In the genomic region with DNA sequence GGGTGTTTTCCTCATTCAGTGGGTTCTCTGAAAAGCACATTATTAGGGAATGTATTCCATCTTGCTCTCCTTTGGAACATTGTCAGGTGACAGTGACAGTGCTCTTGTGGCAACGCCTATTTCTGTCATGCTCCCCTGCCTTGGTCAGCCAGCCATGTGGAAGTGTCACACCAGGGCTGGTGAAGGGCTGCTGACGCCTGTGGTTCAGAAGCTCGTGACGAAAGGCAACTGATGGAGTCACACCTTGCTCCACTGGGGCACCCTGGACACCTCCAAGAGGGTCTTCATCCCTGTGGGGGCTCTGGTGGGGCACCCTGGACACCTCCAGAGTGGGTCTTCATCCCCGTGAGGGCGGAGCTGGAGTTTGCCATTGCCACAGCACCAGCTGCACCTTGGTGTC, we compare ENCODE assay signal across 8 cellular contexts.
DNase-seq lines count a peak whose midpoint lies in the region; ATAC-seq and TF ChIP-seq lines count a peak whose summit lies in the region.

No MANE protein-coding gene starts in this region.

- H3K4me3 Mint-ChIP-seq in mesothelial cell of epicardium, result no peak overlapping the region

- no peak overlapping the region for H3K27ac Mint-ChIP-seq in mesothelial cell of epicardium

- H3K9me2 ChIP-seq in Karpas-422 (replicated peaks; ENCODE audit: insufficient read depth, low read length), result no peaks in the 10 kb centered on the region

- H3K36me3 ChIP-seq in Karpas-422 (ENCODE audit: insufficient read depth, low read length) (0 out of 2 replicates have a peak, but pooled peaks cover 1% of the 10 kb centered on the region), mucosa of rectum (ENCODE audit: control insufficient read depth in 2 of 2, insufficient read depth in 2 of 2, low read length in 2 of 2) (peaks cover 10 to 16% of the 10 kb centered on the region in 2 donors)

- H3K4me2 ChIP-seq in Karpas-422 (ENCODE audit: low read depth, low read length, poor library complexity, severe bottlenecking), result peak overlapping the region; percentile 50

- no peak overlapping the region for H3K9ac ChIP-seq in Karpas-422 (ENCODE audit: low read length)
- no peak overlapping the region for H3K9ac ChIP-seq in mucosa of rectum (ENCODE audit: low read depth in 1 of 2, low read length in 2 of 2)

- H3K4me1 ChIP-seq in Karpas-422 (ENCODE audit: low read length) (peaks cover 46% of the 10 kb centered on the region), mucosa of rectum (ENCODE audit: control insufficient read depth in 2 of 2, insufficient read depth in 2 of 2, low read length in 2 of 2) (peaks cover 3 to 9% of the 10 kb centered on the region in 2 donors)

- peak overlapping the region; percentile 69 for H3K27ac ChIP-seq in Karpas-422 (ENCODE audit: low read length)
- peak overlapping the region; percentile 59 for H3K27ac ChIP-seq in mucosa of rectum (ENCODE audit: low read depth in 2 of 2, low read length in 2 of 2)

- no peaks in the 10 kb centered on the region for H3K79me2 ChIP-seq in Karpas-422 (ENCODE audit: low read length)

- no peak for TF ChIP-seq CTCF in mesothelial cell of epicardium (IDR thresholded peaks at IDR 0.05; ENCODE audit: unreplicated experiment)

- H3K4me1 Mint-ChIP-seq in mesothelial cell of epicardium, result no peaks in the 10 kb centered on the region

- no peak overlapping the region for H2AFZ ChIP-seq in Karpas-422 (ENCODE audit: low read length)

- H3K36me3 Mint-ChIP-seq in mesothelial cell of epicardium, result peaks cover 34% of the 10 kb centered on the region

- no peaks in the 10 kb centered on the region for H4K20me1 ChIP-seq in Karpas-422 (ENCODE audit: insufficient read depth, low read depth, low read length)

- no peaks in the 10 kb centered on the region for H3K9me3 Mint-ChIP-seq in mesothelial cell of epicardium

- no peaks in the 10 kb centered on the region for H3K27me3 Mint-ChIP-seq in mesothelial cell of epicardium (ENCODE audit: low read depth)

- H3K27me3 ChIP-seq in Karpas-422 (ENCODE audit: low read length) (no peaks in the 10 kb centered on the region), mucosa of rectum (ENCODE audit: control insufficient read depth in 2 of 2, insufficient read depth in 2 of 2, low read length in 2 of 2) (no peaks in the 10 kb centered on the region)

- peak; percentile 65 for DNase-seq in Karpas-422
- no peak for DNase-seq in COLO668 (lab: John Stamatoyannopoulos, UW; ENCODE audit: unreplicated experiment)
- no peak for DNase-seq in NCI-H1694 (lab: John Stamatoyannopoulos, UW)
- DNase-seq in mesothelial cell of epicardium (ENCODE audit: low spot score in 2 of 2, unreplicated experiment in 2 of 2), result no peak
- DNase-seq in Kasumi-1 (lab: John Stamatoyannopoulos, UW), result no peak

- H3K4me3 ChIP-seq in Karpas-422 (ENCODE audit: low read length) (no peak overlapping the region), mucosa of rectum (ENCODE audit: low read length in 2 of 2) (no peak overlapping the region)

- peak; percentile 31 for ATAC-seq in GM18508 (IDR thresholded peaks at IDR 0.05; ENCODE audit: insufficient read depth, unreplicated experiment)
- ATAC-seq in GM21619 (IDR thresholded peaks at IDR 0.05; ENCODE audit: unreplicated experiment), result peak; percentile 50

- H3K9me3 ChIP-seq in Karpas-422 (ENCODE audit: low read length) (no peaks in the 10 kb centered on the region), mucosa of rectum (ENCODE audit: control insufficient read depth in 2 of 2, low read length in 2 of 2) (no peaks in the 10 kb centered on the region)
